In genomic region chr12:57134949-57135348, GRCh38 we compare ENCODE assay signal across 1 cellular context.
TF ChIP-seq lines count a peak whose summit lies in the region.

No MANE protein-coding gene starts in this region.

TF ChIP-seq in K562, 482 proteins besides CTCF, POLR2A, EP300 and RAD21:
- TF ChIP-seq RBFOX2 (IDR thresholded peaks at IDR 0.05; ENCODE audit: low read depth, low read length) (no peak), ZNF707 (CRISPR knock-in tag; conservative IDR thresholded peaks at IDR 0.05) (no peak), ID3 (CRISPR knock-in tag; IDR thresholded peaks at IDR 0.05) (no peak), ID3 (tag; IDR thresholded peaks at IDR 0.05) (no peak)
